ENCODE assay signal across 8 cellular contexts in the genomic region with DNA sequence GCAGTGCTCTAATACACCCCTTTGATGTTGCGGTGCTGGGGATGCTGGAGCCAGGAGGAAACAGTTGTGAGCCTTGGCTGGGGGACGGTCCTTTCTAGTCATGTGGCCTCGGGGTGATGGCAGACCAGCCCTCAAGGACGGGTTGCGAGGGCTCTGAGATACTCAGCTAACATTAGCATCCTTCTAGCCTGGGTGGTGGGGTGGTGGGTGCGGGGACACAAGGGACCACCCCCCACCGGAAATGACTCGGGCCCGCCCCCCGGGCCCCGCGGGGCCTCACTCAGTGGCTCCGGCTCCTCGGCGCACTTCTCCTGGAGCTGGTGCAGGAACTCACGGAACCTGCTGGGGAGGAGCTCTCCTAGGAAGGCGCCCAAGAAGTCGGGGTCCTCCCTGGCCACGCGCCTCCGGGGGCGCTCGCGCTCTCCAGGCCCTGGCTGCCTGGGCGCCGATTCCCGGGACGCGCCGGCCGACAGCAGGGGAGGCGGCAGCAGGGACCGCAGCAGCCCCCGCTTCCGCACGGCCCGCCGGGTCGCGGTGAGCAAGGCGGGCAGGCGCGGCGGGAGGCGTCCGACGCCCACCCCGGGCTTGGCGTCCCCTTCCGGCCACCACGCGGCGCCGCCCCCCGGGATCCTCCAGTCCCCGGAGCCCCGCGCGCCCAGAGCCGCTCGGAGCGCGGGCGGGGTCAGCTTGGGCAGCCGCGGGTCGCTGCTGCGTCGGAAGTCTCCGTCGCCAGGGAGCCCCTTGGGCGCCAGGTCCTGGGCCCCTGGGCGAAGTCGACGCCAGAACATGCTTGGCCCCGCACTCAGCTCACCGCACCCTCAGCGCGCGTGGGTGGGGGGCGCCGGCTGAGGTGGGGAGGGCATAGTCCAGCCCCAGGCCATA. TPM values are rescaled to one million over a fixed set of nuclear protein-coding genes. Genes with fewer than 3 reads are reported as not detected.
DNase-seq lines count a peak whose midpoint lies in the region; ATAC-seq, FAIRE-seq and TF ChIP-seq lines count a peak whose summit lies in the region.

No MANE protein-coding gene starts in this region.

- WGBS in K562 (ENCODE audit: insufficient coverage, low coverage, missing lambda C conversion rate) = 2% methylated on average over 62 of the region's 82 CpGs
- WGBS in testis, 2 donors = 0% methylated on average over 33 of the region's 82 CpGs; no CpG with 5 or more reads in 1 of the 2 donors

- H3K4me3 ChIP-seq in HL-60 (replicated peaks; ENCODE audit: insufficient read depth, low read length) (peak overlapping the region; percentile 32), K562 (peak overlapping the region; percentile 56), testis (peak overlapping the region; percentile 53 to 61)

- CTCF ChIA-PET in K562 (lab: Yijun Ruan, JAX; ENCODE audit: low intra/inter-chr PET ratio) = no interaction called here

- BruUV-seq in K562 (replicated peaks; lab: Mats Ljungman, UMichigan) = no TSS peak

- FAIRE-seq in K562 (lab: Jason Lieb, UNC) = peak; percentile 52

- in situ Hi-C loops in K562 (cut with MboI) = loop anchor here (5.0 to 25.0 kb wide), 2 partner anchors 283 to 488 kb away; no protein-coding TSS in a partner anchor
- in situ Hi-C loops in KBM-7 (cut with MboI; ENCODE audit: low pct_unique_long_range_greater_than_20kb, low sequenced_read_pairs) = loop anchor here (10.0 kb wide), 1 partner anchor 485 kb away; no protein-coding TSS in a partner anchor

- POLR2A ChIA-PET in K562 (lab: Yijun Ruan, JAX) = interaction anchor here (0.5 to 1.0 kb wide), 4 partner anchors 15 to 489 kb away, joined by 3 to 5 read pairs (median 4); no protein-coding TSS in a partner anchor

- ATAC-seq in K562 (peak; percentile 81), left colon (peak; percentile 59), GM18907 (IDR thresholded peaks at IDR 0.05; ENCODE audit: unreplicated experiment) (no peak)

- H3K79me2 ChIP-seq in K562 (ENCODE audit: control insufficient read depth, insufficient read depth, low read length) = no peaks in the 10 kb centered on the region

- peak; percentile 29 for TF ChIP-seq CTCF in 22Rv1 (IDR thresholded peaks at IDR 0.05)
- TF ChIP-seq CTCF in HL-60 (IDR thresholded peaks at IDR 0.05; ENCODE audit: insufficient read depth, low read length) = no peak
- peak; percentile 30 to 59 (median 45); a peak in 4 of 6 replicates for TF ChIP-seq CTCF in K562 (IDR thresholded peaks at IDR 0.05 in 2 of 3, conservative IDR thresholded peaks at IDR 0.05 in 1 of 3; ENCODE audit: insufficient read depth in 2 of 3, low read depth in 1 of 3, low read length in 3 of 3)
- no peak for TF ChIP-seq CTCF in testis (IDR thresholded peaks at IDR 0.05)

- H2AFZ ChIP-seq in K562 (ENCODE audit: low read depth, low read length) = peak overlapping the region; percentile 85

- peak overlapping the region; percentile 56 for H3K4me2 ChIP-seq in K562 (ENCODE audit: insufficient read depth, low read length)

- H3K36me3 ChIP-seq in K562 (ENCODE audit: control insufficient read depth, insufficient read depth, low read length) (no peaks in the 10 kb centered on the region), testis (ENCODE audit: low read depth, missing control alignments) (no peaks in the 10 kb centered on the region)

- TF ChIP-seq POLR2A in K562 (conservative IDR thresholded peaks at IDR 0.05) = no peak
- no peak for TF ChIP-seq POLR2A in testis (IDR thresholded peaks at IDR 0.05)

- intact Hi-C loops in K562 (cut with micrococcal nuclease) (no loop called here), left colon (cut with DNase I, micrococcal nuclease) (loop anchor here in 1 of 2 donors (10.0 kb wide), 1 partner anchor 125 kb away; no protein-coding TSS in a partner anchor), testis (cut with DNase I; ENCODE audit: low total_unique reads) (no loop called here)

- no peaks in the 10 kb centered on the region for H3K9me3 ChIP-seq in K562 (replicated peaks; ENCODE audit: control insufficient read depth, insufficient read depth, low read depth, low read length)
- no peaks in the 10 kb centered on the region for H3K9me3 ChIP-seq in testis

- peak overlapping the region; percentile 51 to 91; a peak in 3 of 4 replicates for H3K9ac ChIP-seq in K562 (ENCODE audit: insufficient read depth in 1 of 2, low read depth in 2 of 2, low read length in 2 of 2)

- H3K4me1 ChIP-seq in K562 (replicated peaks in 1 of 2; ENCODE audit: control insufficient read depth in 2 of 2, insufficient read depth in 2 of 2, low read length in 2 of 2) (peaks cover 11 to 23% of the 10 kb centered on the region in 2 experiments), testis (peaks cover 8% of the 10 kb centered on the region)

- no peaks in the 10 kb centered on the region for H4K20me1 ChIP-seq in K562 (replicated peaks; ENCODE audit: control insufficient read depth, insufficient read depth, low read length)

- H3K27ac ChIP-seq in 22Rv1 (no peak overlapping the region), HL-60 (replicated peaks) (no peak overlapping the region), K562 (ENCODE audit: extremely low read depth, low read depth, low read length) (no peak overlapping the region), testis (no peak overlapping the region)

- TF ChIP-seq RAD21 in K562 (CRISPR knock-in tag; conservative IDR thresholded peaks at IDR 0.05 in 1 of 2, IDR thresholded peaks at IDR 0.05 in 1 of 2) = no peak

- H3K9me1 ChIP-seq in K562 (ENCODE audit: control insufficient read depth, insufficient read depth, low read length) = no peaks in the 10 kb centered on the region

- H3K27me3 ChIP-seq in HL-60 (ENCODE audit: insufficient read depth, poor library complexity, severe bottlenecking) (peaks cover 9% of the 10 kb centered on the region), K562 (ENCODE audit: control insufficient read depth in 2 of 2, insufficient read depth in 2 of 2, low read length in 2 of 2) (peaks cover 4 to 24% of the 10 kb centered on the region in 2 experiments; a peak in 4 of 5 replicates), testis (no peaks in the 10 kb centered on the region)

- DNase-seq in HL-60 (ENCODE audit: low read depth in 1 of 2, low spot score in 1 of 2) = no peak
- peak; percentile 68 to 82 (median 77) for DNase-seq in K562 (ENCODE audit: extremely low read depth in 1 of 4, low spot score in 3 of 4)
- DNase-seq in left colon = no peak
- DNase-seq in testis = no peak
- no peak for DNase-seq in KBM-7
- DNase-seq in NOMO-1 treated with DMSO at 0.1 percent for 48 hours (lab: John Stamatoyannopoulos, UW; ENCODE audit: unreplicated experiment) = no peak

- TF ChIP-seq EP300 in K562 (IDR thresholded peaks at IDR 0.05; ENCODE audit: low read length) = no peak

RNA-seq across cellular contexts. Expression of a gene that starts 0.9 kb away (rescaled TPM):
- not detected in 2 replicates for total RNA-seq in K562 (2011; cell fraction: chromatin; rRNA removed; ENCODE audit: low replicate concordance)
- not detected in 2 replicates for total RNA-seq in K562 (2011; cell fraction: nucleolus; rRNA removed)
- not detected in 2 replicates for total RNA-seq in K562 (2011; cell fraction: nucleoplasm; rRNA removed)
- total RNA-seq in K562 (2014; rRNA removed) (0.12 TPM in 1 of 2 replicates, not detected in the other), K562 (2014; rRNA removed; fragmentation: Illumina TruSeq; extraction: Trizol) (not detected in 2 replicates), K562 (2015; rRNA removed; fragmentation: Illumina TruSeq; extraction: Trizol) (not detected in 2 replicates), K562 (2021) (not detected in 2 replicates), left colon (under 1 TPM in 1 of 2 donors, not detected in 1; 0.36 TPM), testis (1 to 10 TPM; 3.7 to 9.4 TPM)
- polyA plus RNA-seq in K562 (2011; rRNA removed) (not detected in 2 replicates), K562 (2014; fragmentation: Illumina TruSeq; extraction: Trizol) (not detected in 2 replicates), K562 (2014; fragmentation: Nextera tagmentation; extraction: Ambion mirVana) (not detected), K562 (2014; rRNA removed) (not detected in 2 replicates), testis (ENCODE audit: insufficient read depth, low read depth, low replicate concordance) (14.6 TPM)
- not detected in 2 replicates for polyA plus RNA-seq in K562 (2011; cell fraction: cytosol; rRNA removed)
- polyA plus RNA-seq in K562 (2011; cell fraction: nucleus; rRNA removed) = not detected in 2 replicates
- polyA plus RNA-seq in K562 (2012) = not detected in 2 replicates
- polyA minus RNA-seq in K562 (2011; rRNA and poly(A)+ RNA removed) = not detected in 2 replicates
- polyA minus RNA-seq in K562 (2011; cell fraction: cytosol; rRNA and poly(A)+ RNA removed) = not detected in 2 replicates
- polyA minus RNA-seq in K562 (2011; cell fraction: nucleus; rRNA and poly(A)+ RNA removed) = not detected in 2 replicates

RNA-seq across cellular contexts. Expression of a gene that starts 5.9 kb away (rescaled TPM):
- 28.6 and 94.1 TPM in 2 replicates for total RNA-seq in K562 (2011; cell fraction: chromatin; rRNA removed; ENCODE audit: low replicate concordance)
- 70.3 and 71.4 TPM in 2 replicates for total RNA-seq in K562 (2011; cell fraction: nucleolus; rRNA removed)
- 51.0 and 57.9 TPM in 2 replicates for total RNA-seq in K562 (2011; cell fraction: nucleoplasm; rRNA removed)
- total RNA-seq in K562 (2014; rRNA removed) = 116 and 120 TPM in 2 replicates
- total RNA-seq in K562 (2014; rRNA removed; fragmentation: Illumina TruSeq; extraction: Trizol) = 49.6 and 59.2 TPM in 2 replicates
- total RNA-seq in K562 (2015; rRNA removed; fragmentation: Illumina TruSeq; extraction: Trizol) = 74.3 and 78.1 TPM in 2 replicates
- total RNA-seq in K562 (2021) = 108 and 110 TPM in 2 replicates
- 74.7 and 79.2 TPM in 2 replicates for polyA plus RNA-seq in K562 (2011; rRNA removed)
- 89.1 and 124 TPM in 2 replicates for polyA plus RNA-seq in K562 (2011; cell fraction: cytosol; rRNA removed)
- polyA plus RNA-seq in K562 (2011; cell fraction: nucleus; rRNA removed) = 42.9 and 47.3 TPM in 2 replicates
- 42.1 and 72.6 TPM in 2 replicates for polyA plus RNA-seq in K562 (2012)
- polyA plus RNA-seq in K562 (2014; fragmentation: Illumina TruSeq; extraction: Trizol) = 80.6 and 113 TPM in 2 replicates
- 10 to 100 TPM; 42.1 to 67.0 TPM for polyA plus RNA-seq in K562 (2014; fragmentation: Nextera tagmentation; extraction: Ambion mirVana)
- 111 and 121 TPM in 2 replicates for polyA plus RNA-seq in K562 (2014; rRNA removed)
- 34.5 and 60.2 TPM in 2 replicates for polyA minus RNA-seq in K562 (2011; rRNA and poly(A)+ RNA removed)
- polyA minus RNA-seq in K562 (2011; cell fraction: cytosol; rRNA and poly(A)+ RNA removed) = 23.4 and 42.2 TPM in 2 replicates
- polyA minus RNA-seq in K562 (2011; cell fraction: nucleus; rRNA and poly(A)+ RNA removed) = 14.7 and 15.7 TPM in 2 replicates
- total RNA-seq in left colon = 10 to 100 TPM; 23.2 to 25.8 TPM
- 10 to 100 TPM; 71.8 to 82.6 TPM for total RNA-seq in testis
- 189 TPM for polyA plus RNA-seq in testis (ENCODE audit: insufficient read depth, low read depth, low replicate concordance)

RNA-seq across cellular contexts. Expression of a gene that starts 21.9 kb away (rescaled TPM):
- 8.0 and 24.6 TPM in 2 replicates for total RNA-seq in K562 (2011; cell fraction: chromatin; rRNA removed; ENCODE audit: low replicate concordance)
- total RNA-seq in K562 (2011; cell fraction: nucleolus; rRNA removed) = 20.2 and 20.4 TPM in 2 replicates
- 10.2 and 12.6 TPM in 2 replicates for total RNA-seq in K562 (2011; cell fraction: nucleoplasm; rRNA removed)
- 12.4 and 15.8 TPM in 2 replicates for total RNA-seq in K562 (2014; rRNA removed)
- 4.1 and 4.9 TPM in 2 replicates for total RNA-seq in K562 (2014; rRNA removed; fragmentation: Illumina TruSeq; extraction: Trizol)
- 8.6 TPM in 2 replicates for total RNA-seq in K562 (2015; rRNA removed; fragmentation: Illumina TruSeq; extraction: Trizol)
- 17.1 and 17.3 TPM in 2 replicates for total RNA-seq in K562 (2021)
- 11.3 and 13.1 TPM in 2 replicates for polyA plus RNA-seq in K562 (2011; rRNA removed)
- 10.5 and 18.2 TPM in 2 replicates for polyA plus RNA-seq in K562 (2011; cell fraction: cytosol; rRNA removed)
- 26.0 and 42.0 TPM in 2 replicates for polyA plus RNA-seq in K562 (2011; cell fraction: nucleus; rRNA removed)
- 11.4 and 12.4 TPM in 2 replicates for polyA plus RNA-seq in K562 (2012)
- polyA plus RNA-seq in K562 (2014; fragmentation: Illumina TruSeq; extraction: Trizol) = 12.8 and 13.1 TPM in 2 replicates
- polyA plus RNA-seq in K562 (2014; fragmentation: Nextera tagmentation; extraction: Ambion mirVana) = 1 to 10 TPM in 1 of 2 experiments, under 1 TPM in 1; 0.92 to 1.1 TPM
- 17.8 and 19.5 TPM in 2 replicates for polyA plus RNA-seq in K562 (2014; rRNA removed)
- 3.6 and 4.9 TPM in 2 replicates for polyA minus RNA-seq in K562 (2011; rRNA and poly(A)+ RNA removed)
- polyA minus RNA-seq in K562 (2011; cell fraction: cytosol; rRNA and poly(A)+ RNA removed) = 5.0 and 6.1 TPM in 2 replicates
- polyA minus RNA-seq in K562 (2011; cell fraction: nucleus; rRNA and poly(A)+ RNA removed) = 7.3 and 9.0 TPM in 2 replicates
- total RNA-seq in left colon = 10 to 100 TPM; 17.5 to 18.3 TPM
- total RNA-seq in testis = 10 to 100 TPM; 51.2 to 61.7 TPM
- polyA plus RNA-seq in testis (ENCODE audit: insufficient read depth, low read depth, low replicate concordance) = 21.4 TPM

RNA-seq across cellular contexts. Expression of a gene that starts 45.4 kb away (rescaled TPM):
- total RNA-seq in K562 (2011; cell fraction: chromatin; rRNA removed; ENCODE audit: low replicate concordance) = not detected in 2 replicates
- not detected in 2 replicates for total RNA-seq in K562 (2011; cell fraction: nucleolus; rRNA removed)
- total RNA-seq in K562 (2011; cell fraction: nucleoplasm; rRNA removed) = not detected in 2 replicates
- total RNA-seq in K562 (2014; rRNA removed) (not detected in 2 replicates), K562 (2014; rRNA removed; fragmentation: Illumina TruSeq; extraction: Trizol) (not detected in 2 replicates), K562 (2015; rRNA removed; fragmentation: Illumina TruSeq; extraction: Trizol) (not detected in 2 replicates), K562 (2021) (not detected in 2 replicates), left colon (1 to 10 TPM in 1 of 2 donors, under 1 TPM in 1; 0.52 to 1.1 TPM), testis (10 to 100 TPM; 14.6 to 19.1 TPM)
- polyA plus RNA-seq in K562 (2011; rRNA removed) (not detected in 2 replicates), K562 (2014; fragmentation: Illumina TruSeq; extraction: Trizol) (not detected in 2 replicates), K562 (2014; fragmentation: Nextera tagmentation; extraction: Ambion mirVana) (not detected), K562 (2014; rRNA removed) (0.21 TPM in 1 of 2 replicates, not detected in the other), testis (ENCODE audit: insufficient read depth, low read depth, low replicate concordance) (15.3 TPM)
- 0.18 TPM in 1 of 2 replicates, not detected in the other for polyA plus RNA-seq in K562 (2011; cell fraction: cytosol; rRNA removed)
- 0.13 TPM in 1 of 2 replicates, not detected in the other for polyA plus RNA-seq in K562 (2011; cell fraction: nucleus; rRNA removed)
- polyA plus RNA-seq in K562 (2012) = not detected in 2 replicates
- not detected in 2 replicates for polyA minus RNA-seq in K562 (2011; rRNA and poly(A)+ RNA removed)
- polyA minus RNA-seq in K562 (2011; cell fraction: cytosol; rRNA and poly(A)+ RNA removed) = not detected in 2 replicates
- polyA minus RNA-seq in K562 (2011; cell fraction: nucleus; rRNA and poly(A)+ RNA removed) = not detected in 2 replicates

Comparison
In these comparisons a context has a peak if more than half of its experiments do, and no peak if none do; other contexts are left out.
1. CTCF ChIP-seq: peak in 22Rv1 (single experiment) and K562 (3 of 3); none in HL-60 (single experiment) and testis (0 of 3).
2. DNase-seq: peak in K562 (4 of 4); none in HL-60 (0 of 2), left colon (0 of 2), testis (single experiment), KBM-7 (single experiment) and NOMO-1 treated with DMSO at 0.1 percent for 48 hours (single experiment).
3. Peak in every context shown above with its lines, with median percentiles within 50 percentile points of each other: H3K4me3 ChIP-seq.